In the genomic region with DNA sequence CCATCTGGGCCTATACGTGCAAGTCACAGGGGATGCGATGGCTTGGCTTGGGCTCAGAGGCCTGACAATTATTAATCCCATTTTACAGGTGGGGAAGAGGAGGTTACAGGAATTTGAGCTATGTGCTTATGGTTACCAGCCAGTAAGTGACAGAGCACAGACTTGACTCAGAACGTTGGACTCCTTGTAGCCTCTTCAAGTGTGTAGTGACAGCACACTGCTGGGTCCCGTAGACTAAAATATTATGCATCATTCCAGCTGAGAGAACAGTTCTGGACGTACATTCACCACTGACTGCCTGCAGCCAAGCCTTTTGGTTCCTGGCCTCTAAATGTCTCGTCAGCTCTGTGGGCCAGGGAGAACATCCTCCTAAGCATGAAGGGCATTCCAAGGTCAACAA, we compare ENCODE assay signal across 18 cellular contexts.
A peak's percentile ranks its signal among the peaks of the same experiment; 100 is the strongest.
DNase-seq lines count a peak whose midpoint lies in the region; TF ChIP-seq lines count a peak whose summit lies in the region.
"Had no signal": no experiment of that assay in that cellular context is flagged by ENCODE, and none has a peak within 500 bp of the region (broad histone marks: within the 10 kb centered on the region; RNA-seq: fewer than 3 reads in every experiment).

No MANE protein-coding gene starts in this region.

- H3K4me3 ChIP-seq in epithelial cell of proximal tubule (ENCODE audit: low read depth, low read length) (no peak overlapping the region), WERI-Rb-1 (ENCODE audit: low read depth, low read length) (no peak overlapping the region)
- H3K4me3 ChIP-seq: adrenal gland; BLaER1 treated with 17β-estradiol and CSF1 and Interleukin-3, amounts not matched to agents 10 nM and 100 nM; K562; skin epidermis had no signal

- DNase-seq in EL (peak; percentile 58), M059J (ENCODE audit: low read depth) (peak; percentile 40), epithelial cell of proximal tubule (ENCODE audit: low read depth) (peak; percentile 67), renal cortical epithelial cell (ENCODE audit: low read depth) (peak; percentile 80), cerebellum (ENCODE audit: low spot score) (no peak), KBM-7 (no peak), WERI-Rb-1 (no peak), NCI-H748 (lab: John Stamatoyannopoulos, UW; ENCODE audit: unreplicated experiment) (no peak)
- DNase-seq: activated effector memory CD4-positive, alpha-beta T cell treated with anti-CD3 and anti-CD28 coated beads, Interleukin-2, amount 50 U/mL, for 16 hours; adrenal gland; NCI-H1092; NCI-H524; stimulated activated CD4-positive, alpha-beta T cell treated with anti-CD3 and anti-CD28 coated beads, Interleukin-4, amount 100 ng/mL, for 1 hour; T-helper 9 cell had no signal

- TF ChIP-seq CTCF in epithelial cell of proximal tubule (conservative IDR thresholded peaks at IDR 0.05; ENCODE audit: low read depth, low read length) (no peak), WERI-Rb-1 (IDR thresholded peaks at IDR 0.05; ENCODE audit: low read depth, low read length) (no peak)

- H3K27ac ChIP-seq in WERI-Rb-1, result no peak overlapping the region
- H3K27ac ChIP-seq: adrenal gland; BLaER1 treated with 17β-estradiol and CSF1 and Interleukin-3, amounts not matched to agents 10 nM and 100 nM; foreskin keratinocyte; skin epidermis had no signal

- in situ Hi-C loops in KBM-7 (cut with MboI; ENCODE audit: low pct_unique_long_range_greater_than_20kb, low sequenced_read_pairs), result no loop called here

- H3K27me3 ChIP-seq in WERI-Rb-1 (ENCODE audit: insufficient read depth, low read depth, severe bottlenecking), result no peaks in the 10 kb centered on the region
- H3K27me3 ChIP-seq: adrenal gland; BLaER1 treated with 17β-estradiol and CSF1 and Interleukin-3, amounts not matched to agents 10 nM and 100 nM; foreskin keratinocyte had no signal

- no peaks in the 10 kb centered on the region for H3K9me3 ChIP-seq in WERI-Rb-1 (ENCODE audit: severe bottlenecking)
- H3K9me3 ChIP-seq: adrenal gland; BLaER1 treated with 17β-estradiol and CSF1 and Interleukin-3, amounts not matched to agents 10 nM and 100 nM had no signal

- H3K36me3 ChIP-seq in WERI-Rb-1, result no peaks in the 10 kb centered on the region
- H3K36me3 ChIP-seq: adrenal gland; BLaER1 treated with 17β-estradiol and CSF1 and Interleukin-3, amounts not matched to agents 10 nM and 100 nM had no signal

Comparison
In these comparisons a context has a peak if more than half of its experiments do, and no peak if none do; other contexts are left out.
1. DNase-seq: peak in EL (single experiment), M059J (single experiment), epithelial cell of proximal tubule (single experiment) and renal cortical epithelial cell (single experiment); none in cerebellum (single experiment), KBM-7 (single experiment), WERI-Rb-1 (single experiment) and NCI-H748 (single experiment).